Comparison of ENCODE assay signal across 8 cellular contexts in the genomic region with DNA sequence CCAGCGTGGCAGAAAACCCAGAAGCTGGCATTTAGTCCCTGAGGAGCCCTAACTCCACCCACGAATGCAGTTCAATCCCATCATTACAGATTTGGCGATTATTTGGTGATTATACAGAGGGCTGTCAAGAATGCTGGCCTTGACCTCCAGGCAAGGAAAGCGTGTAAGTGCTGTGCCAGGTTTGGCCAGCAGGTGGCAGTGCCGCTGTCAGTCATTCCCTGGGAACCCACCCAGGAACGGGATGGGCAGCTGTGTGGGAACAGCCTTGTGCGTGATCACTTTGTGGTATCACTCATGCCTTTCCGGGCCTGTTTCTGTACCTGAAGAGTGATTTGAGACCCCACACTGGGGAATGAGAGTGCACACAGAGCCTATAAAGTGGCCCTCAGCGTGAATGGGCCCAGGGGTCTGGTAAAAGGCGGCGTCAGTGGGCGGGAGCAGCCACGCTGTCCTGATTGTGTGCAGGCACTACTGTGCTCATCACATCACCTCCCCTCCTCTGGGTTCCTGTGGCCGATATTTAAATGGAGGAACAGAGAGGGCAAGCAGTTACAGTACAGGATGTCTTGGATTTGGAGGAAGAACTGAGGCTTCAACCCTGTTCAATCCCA.
A peak's percentile ranks its signal among the peaks of the same experiment; 100 is the strongest.
DNase-seq lines count a peak whose midpoint lies in the region; ATAC-seq, FAIRE-seq and TF ChIP-seq lines count a peak whose summit lies in the region.

No MANE protein-coding gene starts in this region.

- intact Hi-C loops in left colon (cut with DNase I, micrococcal nuclease): no loop called here

- DNase-seq in DMS53 (lab: John Stamatoyannopoulos, UW) (peak; percentile 61), HuH-7 (ENCODE audit: low spot score) (peak; percentile 78), bronchial epithelial cell (ENCODE audit: low read depth) (peak; percentile 33), left colon (peak; percentile 51 to 81)
- DNase-seq in activated CD4-positive, CD25-positive, alpha-beta regulatory T cell treated with anti-CD3 and anti-CD28 coated beads, Interleukin-2, amount 50 U/mL, for 16 hours (ENCODE audit: low read depth, low spot score): peak; percentile 37
- DNase-seq in stimulated activated CD4-positive, alpha-beta T cell treated with anti-CD3 and anti-CD28 coated beads, Interleukin-4, amount 100 ng/mL, for 48 hours (ENCODE audit: low read depth in 2 of 2): peak; percentile 37 to 70

- H3K4me3 ChIP-seq in bronchial epithelial cell (ENCODE audit: low read depth, low read length): no peak overlapping the region

- TF ChIP-seq CTCF in bronchial epithelial cell (IDR thresholded peaks at IDR 0.05; ENCODE audit: insufficient read depth, low read length, severe bottlenecking): peak; percentile 99

- FAIRE-seq in bronchial epithelial cell (lab: Jason Lieb, UNC): peak; percentile 91

- no peaks in the 10 kb centered on the region for H3K36me3 ChIP-seq in bronchial epithelial cell (ENCODE audit: control insufficient read depth, insufficient read depth, low read length)

- no peaks in the 10 kb centered on the region for H3K27me3 ChIP-seq in bronchial epithelial cell (ENCODE audit: control insufficient read depth, insufficient read depth, low read length)

- ATAC-seq in left colon (peak; percentile 66), GM19463 (IDR thresholded peaks at IDR 0.05; ENCODE audit: unreplicated experiment) (no peak), HG03378 (IDR thresholded peaks at IDR 0.05; ENCODE audit: unreplicated experiment) (no peak)
